Comparison of ENCODE assay signal across 20 cellular contexts in the genomic region with DNA sequence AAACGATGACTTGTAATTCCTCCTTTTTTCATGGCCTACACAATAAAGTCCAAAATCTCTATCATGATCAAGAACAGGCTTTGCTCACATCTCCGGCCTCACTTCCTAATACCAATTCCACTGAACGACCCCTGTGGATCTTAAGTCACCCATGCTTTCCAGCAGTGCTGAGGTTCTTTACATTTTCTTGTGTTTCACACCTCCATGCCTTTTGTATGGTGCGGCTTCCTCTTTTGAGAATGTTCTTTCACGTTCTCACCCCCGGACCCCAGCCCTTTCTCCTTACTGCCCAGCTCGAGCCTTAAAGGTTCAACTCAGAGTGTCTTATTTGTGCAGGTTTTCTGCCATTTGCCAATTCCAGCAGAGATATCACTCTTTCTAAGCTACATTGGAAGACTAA.
DNase-seq lines count a peak whose midpoint lies in the region; ATAC-seq and TF ChIP-seq lines count a peak whose summit lies in the region.
"Had no signal": no experiment of that assay in that cellular context is flagged by ENCODE, and none has a peak within 500 bp of the region (broad histone marks: within the 10 kb centered on the region; RNA-seq: fewer than 3 reads in every experiment).

No MANE protein-coding gene starts in this region.

- POLR2A ChIA-PET in OCI-LY7 (lab: Charles Lee): interaction anchor here (0.7 kb wide), 2 partner anchors 52 to 401 kb away, joined by 3 read pairs; no protein-coding TSS in a partner anchor

- H2BK5ac ChIP-seq in neuronal stem cell (ENCODE audit: low read length): no peak overlapping the region

- no peak overlapping the region for H2BK15ac ChIP-seq in neuronal stem cell (ENCODE audit: low read length)

- no peak overlapping the region for H2BK12ac ChIP-seq in neuronal stem cell (ENCODE audit: low read length)

- H3K9me3 ChIP-seq in T-helper 17 cell (ENCODE audit: control insufficient read depth, low read length, poor library complexity, severe bottlenecking) (no peaks in the 10 kb centered on the region), neuronal stem cell (replicated peaks in 1 of 2; ENCODE audit: control insufficient read depth in 2 of 2, insufficient read depth in 1 of 2, low read depth in 1 of 2, low read length in 2 of 2) (peaks cover 0 to 2% of the 10 kb centered on the region in 2 donors), OCI-LY7 (ENCODE audit: low read length) (no peaks in the 10 kb centered on the region)

- no peaks in the 10 kb centered on the region for H3K79me1 ChIP-seq in neuronal stem cell (ENCODE audit: low read depth, low read length)

- peaks cover 12% of the 10 kb centered on the region; the same call in 1 of the 2 replicates for H3K79me2 ChIP-seq in OCI-LY7 (ENCODE audit: insufficient read depth, low read depth, low read length)

- H3K9me2 ChIP-seq in OCI-LY7 (ENCODE audit: insufficient read depth, low read length): no peaks in the 10 kb centered on the region

- H3K27me3 ChIP-seq in neuronal stem cell (ENCODE audit: control insufficient read depth in 3 of 3, insufficient read depth in 3 of 3, low read depth in 1 of 3, low read length in 3 of 3): no peaks in the 10 kb centered on the region

- no peak overlapping the region for H3K9ac ChIP-seq in neuronal stem cell (ENCODE audit: low read depth, low read length, poor library complexity)

- H3K4me2 ChIP-seq in neuronal stem cell (ENCODE audit: insufficient read depth, low read length, poor library complexity, severe bottlenecking) (no peak overlapping the region), OCI-LY7 (ENCODE audit: low read length) (no peak overlapping the region)

- H3K4me1 Mint-ChIP-seq in activated T-cell treated with anti-CD3 and anti-CD28 coated beads, Interleukin-2, amount 50 U/mL, for 24 hours (ENCODE audit: low read depth): peaks cover 36% of the 10 kb centered on the region
- H3K4me1 Mint-ChIP-seq in T-helper 17 cell (peaks cover 17% of the 10 kb centered on the region), endothelial cell (ENCODE audit: unreplicated experiment) (peaks cover 9% of the 10 kb centered on the region)

- no peak overlapping the region for H2AFZ ChIP-seq in neuronal stem cell (ENCODE audit: low read length)
- no peak overlapping the region for H2AFZ ChIP-seq in OCI-LY7 (ENCODE audit: low read length)

- no peak overlapping the region for H3K18ac ChIP-seq in neuronal stem cell (ENCODE audit: low read length)

- no peak overlapping the region for H2AK5ac ChIP-seq in neuronal stem cell (ENCODE audit: low read depth, low read length)

- no peaks in the 10 kb centered on the region for H3K27me3 Mint-ChIP-seq in activated T-cell treated with anti-CD3 and anti-CD28 coated beads, Interleukin-2, amount 50 U/mL, for 24 hours
- H3K27me3 Mint-ChIP-seq in T-helper 17 cell (no peaks in the 10 kb centered on the region), endothelial cell (ENCODE audit: unreplicated experiment) (no peaks in the 10 kb centered on the region)
- H3K27me3 Mint-ChIP-seq: CD8-positive, alpha-beta memory T cell had no signal

- DNase-seq in activated T-cell treated with anti-CD3 and anti-CD28 coated beads, Interleukin-2, amount 50 U/mL, for 24 hours: no peak
- no peak for DNase-seq in activated T-cell treated with anti-CD3 and anti-CD28 coated beads, Interleukin-2, amount 50 U/mL, for 1 hour
- DNase-seq in T-helper 17 cell (no peak), endothelial cell (ENCODE audit: low spot score) (no peak), neuronal stem cell (ENCODE audit: low spot score) (peak; percentile 11), GM20000 (ENCODE audit: low spot score) (no peak), OCI-LY7 (ENCODE audit: low spot score) (no peak)
- DNase-seq: AML-193; C1 segment of cervical spinal cord; CD8-positive, alpha-beta memory T cell; GDM1; IMR-90; Karpas-422; NCI-H1694 treated with DMSO at 0.1 percent for 48 hours; NCI-H2081 treated with DMSO at 0.1 percent for 48 hours; NCI-H2171 treated with DMSO at 0.1 percent for 48 hours; NCI-H524 treated with DMSO at 0.1 percent for 48 hours; OCI-M1 had no signal

- no peak overlapping the region for H3K14ac ChIP-seq in neuronal stem cell (ENCODE audit: low read length)

- peaks cover 5% of the 10 kb centered on the region; the same call in 1 of the 2 replicates for H4K20me1 ChIP-seq in OCI-LY7 (ENCODE audit: insufficient read depth, low read length)

- no peak overlapping the region for H4K8ac ChIP-seq in neuronal stem cell (ENCODE audit: low read depth, low read length)

- no peak overlapping the region for H3K4ac ChIP-seq in neuronal stem cell (ENCODE audit: low read length)

- no peak overlapping the region for H3K23ac ChIP-seq in neuronal stem cell (ENCODE audit: low read depth, low read length, poor library complexity)

- no peak overlapping the region for H3K4me3 ChIP-seq in neuronal stem cell (ENCODE audit: low read length in 2 of 2)
- no peak overlapping the region for H3K4me3 ChIP-seq in OCI-LY7 (ENCODE audit: low read depth, low read length, poor library complexity, severe bottlenecking)

- no peak overlapping the region for H2BK120ac ChIP-seq in neuronal stem cell (ENCODE audit: low read depth, low read length)

- intact Hi-C loops in OCI-LY7 (cut with micrococcal nuclease; ENCODE audit: unreplicated experiment): no loop called here

- H3K27ac Mint-ChIP-seq in activated T-cell treated with anti-CD3 and anti-CD28 coated beads, Interleukin-2, amount 50 U/mL, for 24 hours: peak overlapping the region; percentile 3
- H3K27ac Mint-ChIP-seq in T-helper 17 cell (peak overlapping the region; percentile 10), endothelial cell (ENCODE audit: unreplicated experiment) (peak overlapping the region; percentile 10)

- H3K9me3 Mint-ChIP-seq in activated T-cell treated with anti-CD3 and anti-CD28 coated beads, Interleukin-2, amount 50 U/mL, for 24 hours: no peaks in the 10 kb centered on the region
- no peaks in the 10 kb centered on the region for H3K9me3 Mint-ChIP-seq in endothelial cell (ENCODE audit: unreplicated experiment)
- H3K9me3 Mint-ChIP-seq: CD8-positive, alpha-beta memory T cell had no signal

- no peak overlapping the region for H4K91ac ChIP-seq in neuronal stem cell (ENCODE audit: low read depth, low read length, poor library complexity)

- no peak for TF ChIP-seq CTCF in endothelial cell (IDR thresholded peaks at IDR 0.05; ENCODE audit: unreplicated experiment)
- no peak for TF ChIP-seq CTCF in GM20000 (IDR thresholded peaks at IDR 0.05; ENCODE audit: extremely low read depth, missing control alignments)
- TF ChIP-seq CTCF in OCI-LY7 (conservative IDR thresholded peaks at IDR 0.05; ENCODE audit: low read length): no peak

- H3K36me3 Mint-ChIP-seq in activated T-cell treated with anti-CD3 and anti-CD28 coated beads, Interleukin-2, amount 50 U/mL, for 24 hours (ENCODE audit: low read depth): peaks cover 17% of the 10 kb centered on the region
- H3K36me3 Mint-ChIP-seq in T-helper 17 cell (ENCODE audit: low read depth) (peaks cover 2% of the 10 kb centered on the region), endothelial cell (ENCODE audit: low read depth, unreplicated experiment) (no peaks in the 10 kb centered on the region)

- CTCF ChIA-PET in OCI-LY7 (lab: Charles Lee; ENCODE audit: unreplicated experiment): no interaction called here

- H3K4me1 ChIP-seq in neuronal stem cell (ENCODE audit: control insufficient read depth in 2 of 2, insufficient read depth in 1 of 2, low read depth in 1 of 2, low read length in 2 of 2) (peaks cover 4 to 6% of the 10 kb centered on the region in 2 donors), OCI-LY7 (ENCODE audit: insufficient read depth, low read length, poor library complexity, severe bottlenecking) (no peaks in the 10 kb centered on the region)

- no TSS peak for BruUV-seq in OCI-LY7 (replicated peaks; lab: Mats Ljungman, UMichigan)

- peaks cover 0 to 3% of the 10 kb centered on the region in 2 donors for H3K36me3 ChIP-seq in neuronal stem cell (replicated peaks in 1 of 2; ENCODE audit: control insufficient read depth in 2 of 2, insufficient read depth in 2 of 2, low read length in 2 of 2)
- H3K36me3 ChIP-seq in OCI-LY7 (ENCODE audit: insufficient read depth, low read length): no peaks in the 10 kb centered on the region

- no CpG with 5 or more reads among the region's 7 CpGs for WGBS in neuronal stem cell (ENCODE audit: extremely low coverage in 2 of 2, insufficient read length in 2 of 2, insufficient replicate concordance in 1 of 2), 2 donors

- H3K27ac ChIP-seq in neuronal stem cell (replicated peaks; ENCODE audit: low read length) (no peak overlapping the region), OCI-LY7 (ENCODE audit: low read depth, low read length, poor library complexity, severe bottlenecking) (no peak overlapping the region)

- H3K4me3 Mint-ChIP-seq in activated T-cell treated with anti-CD3 and anti-CD28 coated beads, Interleukin-2, amount 50 U/mL, for 24 hours: no peak overlapping the region
- H3K4me3 Mint-ChIP-seq in T-helper 17 cell (peak overlapping the region; percentile 8), endothelial cell (ENCODE audit: unreplicated experiment) (no peak overlapping the region)
- H3K4me3 Mint-ChIP-seq: CD8-positive, alpha-beta memory T cell had no signal

- ATAC-seq in T-helper 17 cell (no peak), esophagus mucosa (no peak)
- ATAC-seq: Right ventricle myocardium inferior had no signal
